Comparison of ENCODE assay signal across 14 cellular contexts in genomic region chr4:55356991-55357461, GRCh38. TPM values are rescaled to one million over a fixed set of nuclear protein-coding genes. Genes with fewer than 3 reads are reported as not detected.
A peak's percentile ranks its signal among the peaks of the same experiment; 100 is the strongest.
DNase-seq lines count a peak whose midpoint lies in the region; ATAC-seq and TF ChIP-seq lines count a peak whose summit lies in the region.
"Had no signal": no experiment of that assay in that cellular context is flagged by ENCODE, and none has a peak within 500 bp of the region (broad histone marks: within the 10 kb centered on the region; RNA-seq: fewer than 3 reads in every experiment).

No MANE protein-coding gene starts in this region.

- H3K9me3 ChIP-seq in RWPE2 (ENCODE audit: severe bottlenecking): no peaks in the 10 kb centered on the region

- H3K27me3 ChIP-seq in RWPE2 (ENCODE audit: insufficient read depth, poor library complexity, severe bottlenecking): no peaks in the 10 kb centered on the region

- no peaks in the 10 kb centered on the region; the same call in 1 of the 2 replicates for H3K36me3 ChIP-seq in RWPE2 (ENCODE audit: low read depth)

- H3K4me3 ChIP-seq in RWPE2 (ENCODE audit: severe bottlenecking): no peak overlapping the region

- H3K27ac ChIP-seq in RWPE2 (ENCODE audit: poor library complexity, severe bottlenecking): no peak overlapping the region
- H3K27ac ChIP-seq in substantia nigra (ENCODE audit: low read depth, low read length, poor library complexity, severe bottlenecking): peak overlapping the region; percentile 5

- ATAC-seq in RWPE2 (ENCODE audit: low read depth) (peak; percentile 52; the same call in 2 of the 3 replicates), HG03521 (IDR thresholded peaks at IDR 0.05; ENCODE audit: unreplicated experiment) (no peak), left lobe of liver (no peak)
- ATAC-seq: activated CD8-positive, alpha-beta memory T cell treated with anti-CD3 and anti-CD28 coated beads, Interleukin-2, amount 10 ng/mL, durations not matched to agents 7 days and 5 days; Panc1 had no signal

- DNase-seq in HCEC 1CT: peak; percentile 36
- DNase-seq in RWPE2 (ENCODE audit: low spot score): no peak
- DNase-seq in fibroblast of peridontal ligament (ENCODE audit: extremely low read depth): peak; percentile 41
- no peak for DNase-seq in substantia nigra (lab: John Stamatoyannopoulos, UW)
- no peak for DNase-seq in left lobe of liver (ENCODE audit: low spot score)
- no peak for DNase-seq in NCI-H2081 (lab: John Stamatoyannopoulos, UW)
- DNase-seq: activated CD8-positive, alpha-beta memory T cell treated with anti-CD3 and anti-CD28 coated beads, Interleukin-2, amount 10 ng/mL, durations not matched to agents 7 days and 5 days; Calu3; GOT3; posterior cingulate gyrus; stimulated activated CD4-positive, alpha-beta T cell treated with anti-CD3 and anti-CD28 coated beads, Interleukin-4, amount 100 ng/mL, for 1 hour; stimulated activated naive CD4-positive, alpha-beta T cell treated with Interleukin-2 at 50 U/mL for 16 hours had no signal

- no peak for TF ChIP-seq CTCF in RWPE2 (IDR thresholded peaks at IDR 0.05; ENCODE audit: poor library complexity, severe bottlenecking)

- H3K4me1 ChIP-seq in RWPE2 (ENCODE audit: insufficient read depth, poor library complexity, severe bottlenecking): peaks cover 34% of the 10 kb centered on the region

RNA-seq across cellular contexts. Expression of gene SRD5A3, which starts 11.0 kb away (rescaled TPM):
- total RNA-seq in left lobe of liver: 12.1 TPM

RNA-seq across cellular contexts. Expression of gene TMEM165, which starts 38.7 kb away (rescaled TPM):
- total RNA-seq in left lobe of liver: 15.8 TPM

Comparison
In these comparisons a context has a peak if more than half of its experiments do, and no peak if none do; other contexts are left out.
1. DNase-seq: peak in HCEC 1CT (single experiment) and fibroblast of peridontal ligament (single experiment); none in RWPE2 (single experiment), substantia nigra (0 of 49), left lobe of liver (single experiment) and NCI-H2081 (0 of 2).